28 cellular contexts compared by ENCODE assay signal in the genomic region with DNA sequence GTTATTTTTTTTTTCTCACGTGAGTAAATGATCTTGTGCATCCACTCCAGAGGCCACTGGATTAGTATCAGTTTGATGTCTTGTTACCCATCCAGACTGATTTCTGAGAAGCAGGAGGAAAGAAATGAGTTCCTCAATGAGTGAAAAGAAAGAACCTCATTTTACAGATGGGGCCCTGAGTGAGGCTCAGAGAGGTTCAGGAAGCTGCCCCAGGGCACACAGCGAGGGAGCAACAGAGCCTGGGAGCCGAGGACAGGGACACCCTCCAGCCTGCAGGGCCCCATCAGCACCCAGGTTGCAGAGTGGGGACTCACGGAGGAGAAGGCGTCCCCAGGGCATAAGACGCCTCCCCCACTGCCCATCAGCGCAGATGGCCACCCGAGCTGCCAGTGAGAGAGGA.
"Had no signal": no experiment of that assay in that cellular context is flagged by ENCODE, and none has a peak within 500 bp of the region (broad histone marks: within the 10 kb centered on the region; RNA-seq: fewer than 3 reads in every experiment).

No MANE protein-coding gene starts in this region.

- H3K36me3 ChIP-seq: left lung, neural progenitor cell, ovary, right atrium auricular region, stomach, thyroid gland, transverse colon, upper lobe of left lung, vagina had no signal

- ATAC-seq: left colon; left lung; natural killer cell; sciatic nerve; stimulated activated naive B cell treated with anti-CD40 and anti-IgM and Interleukin-4, amounts not matched to agents 10 μg/mL and 1 μg/mL and 100 μg/mL, for 72 hours; stimulated activated naive CD8-positive, alpha-beta T cell treated with anti-CD3 and anti-CD28 coated beads, Interleukin-15, Interleukin-2, amounts not matched to agents 100 U/mL and 50 U/mL, for 24 hours had no signal

- DNase-seq: hypothalamus; immature natural killer cell; kidney; left colon; left lung; mesendoderm; naive B cell; natural killer cell; nephron progenitor cell; ovary; stimulated activated CD4-positive, alpha-beta T cell treated with anti-CD3 and anti-CD28 coated beads, Interleukin-12 subunit alpha, Interleukin-12 subunit beta, amount 100 ng/mL, for 4 hours; stimulated activated CD4-positive, alpha-beta T cell treated with anti-CD3 and anti-CD28 coated beads, Interleukin-15, amount 100 ng/mL, for 24 hours; stimulated activated CD4-positive, alpha-beta T cell treated with anti-CD3 and anti-CD28 coated beads, Interleukin-2, amount 100 ng/mL, for 24 hours; stimulated activated CD4-positive, alpha-beta T cell treated with anti-CD3 and anti-CD28 coated beads, Interleukin-4, amount 100 ng/mL, for 1 hour; stimulated activated naive B cell treated with anti-CD40 and anti-IgM and Interleukin-4, amounts not matched to agents 10 μg/mL and 1 μg/mL and 100 μg/mL, for 72 hours; stimulated activated naive CD8-positive, alpha-beta T cell treated with anti-CD3 and anti-CD28 coated beads, Interleukin-15, Interleukin-2, amounts not matched to agents 100 U/mL and 50 U/mL, for 24 hours; stomach; testis; thyroid gland; transverse colon; upper lobe of left lung had no signal

- FAIRE-seq: islet of Langerhans, kidney had no signal

- H3K27me3 ChIP-seq: neural progenitor cell, ovary, right atrium auricular region, stomach, testis, thyroid gland, transverse colon, upper lobe of left lung, vagina had no signal

- H2AFZ ChIP-seq: neural progenitor cell had no signal

- H3K27ac ChIP-seq: left lung, neural progenitor cell, ovary, right atrium auricular region, skin epidermis, stomach, testis, thyroid gland, transverse colon, upper lobe of left lung, vagina had no signal

- H3K9ac ChIP-seq: neural progenitor cell had no signal

- H3K4me3 ChIP-seq: left lung, lung, neural progenitor cell, ovary, right atrium auricular region, skin epidermis, stomach, testis, thyroid gland, transverse colon, upper lobe of left lung, vagina had no signal

- H3K4me1 ChIP-seq: transverse colon had no signal

- H3K4me2 ChIP-seq: neural progenitor cell had no signal

- H3K9me3 ChIP-seq: left lung, ovary, right atrium auricular region, stomach, testis, thyroid gland, transverse colon, upper lobe of left lung, vagina had no signal
